In genomic region chr1:31633117-31633516, GRCh38 we compare ENCODE assay signal across 11 cellular contexts. TPM values are rescaled to one million over a fixed set of nuclear protein-coding genes. Genes with fewer than 3 reads are reported as not detected.
DNase-seq lines count a peak whose midpoint lies in the region; ATAC-seq, FAIRE-seq and TF ChIP-seq lines count a peak whose summit lies in the region.
"Had no signal": no experiment of that assay in that cellular context is flagged by ENCODE, and none has a peak within 500 bp of the region (broad histone marks: within the 10 kb centered on the region; RNA-seq: fewer than 3 reads in every experiment).

No MANE protein-coding gene starts in this region.

- no peak for TF ChIP-seq RAD21 in GM12878 (IDR thresholded peaks at IDR 0.05; ENCODE audit: insufficient read depth, low read depth, low read length)

- peak overlapping the region in 1 of 10 donors; percentile 61 for H3K27ac Mint-ChIP-seq in naive thymus-derived CD8-positive, alpha-beta T cell

- CTCF ChIA-PET in GM12878 (lab: Yijun Ruan, JAX), result interaction anchor here (0.7 to 7.1 kb wide), 7 partner anchors 10 to 68 kb away, joined by 3 to 47 read pairs (median 7); partner anchors contain the start of genes HCRTR1 and PEF1

- peaks cover 0 to 22% (median 18%) of the 10 kb centered on the region in 4 donors for H3K4me1 Mint-ChIP-seq in naive thymus-derived CD8-positive, alpha-beta T cell

- H2AK5ac ChIP-seq in trophoblast cell (ENCODE audit: low read length), result peak overlapping the region; percentile 28

- no peaks in the 10 kb centered on the region; the same call in 1 of the 2 replicates for H4K20me1 ChIP-seq in GM12878 (ENCODE audit: control insufficient read depth, insufficient read depth)

- RAD21 ChIA-PET in GM12878 (lab: Charles Lee; ENCODE audit: unreplicated experiment), result interaction anchor here (1.2 kb wide), 1 partner anchor 113 kb away, joined by 3 read pairs; no protein-coding TSS in a partner anchor

- no peak overlapping the region for H3K4me3 Mint-ChIP-seq in naive thymus-derived CD8-positive, alpha-beta T cell

- TF ChIP-seq POLR2A in GM12878 (IDR thresholded peaks at IDR 0.05; ENCODE audit: low read depth, low read length), result no peak

- no peak overlapping the region for H3K9ac ChIP-seq in GM12878 (ENCODE audit: control insufficient read depth, insufficient read depth, low read length)
- no peak overlapping the region for H3K9ac ChIP-seq in trophoblast cell (ENCODE audit: low read length)

- FAIRE-seq in GM12878 (lab: Jason Lieb, UNC), result no peak
- FAIRE-seq: A204.1 had no signal

- H4K8ac ChIP-seq in trophoblast cell (ENCODE audit: low read depth, low read length), result peak overlapping the region; percentile 28

- no peak overlapping the region for H2BK120ac ChIP-seq in trophoblast cell (ENCODE audit: insufficient read depth, low read length, poor library complexity)

- DNase-seq in DMS 273 (lab: John Stamatoyannopoulos, UW; ENCODE audit: unreplicated experiment), result peak; percentile 64
- DNase-seq in DMS 273 treated with DMSO at 0.1 percent for 48 hours (lab: John Stamatoyannopoulos, UW), result no peak
- peak; percentile 33 for DNase-seq in KG1 (lab: John Stamatoyannopoulos, UW)
- no peak for DNase-seq in GM12878 (ENCODE audit: low read depth, low spot score)
- DNase-seq in trophoblast cell, result peak in 1 of 2 donors; percentile 56
- no peak for DNase-seq in hypothalamus (lab: John Stamatoyannopoulos, UW)
- DNase-seq in naive thymus-derived CD8-positive, alpha-beta T cell, result no peak
- DNase-seq: cortex of kidney had no signal

- ATAC-seq in GM12878 (peak; percentile 46; the same call in 2 of the 3 replicates), HG03342 (IDR thresholded peaks at IDR 0.05; ENCODE audit: unreplicated experiment) (no peak)
- no peak for ATAC-seq in naive thymus-derived CD8-positive, alpha-beta T cell

- H3K4me1 ChIP-seq in GM12878 (ENCODE audit: control insufficient read depth, insufficient read depth, low read length) (no peaks in the 10 kb centered on the region), trophoblast cell (ENCODE audit: control insufficient read depth in 1 of 2, insufficient read depth in 2 of 2, low read length in 2 of 2) (peaks cover 28 to 52% of the 10 kb centered on the region in 2 experiments)

- H3K18ac ChIP-seq in trophoblast cell (ENCODE audit: low read length), result peak overlapping the region; percentile 56

- H3K36me3 ChIP-seq in GM12878 (ENCODE audit: control insufficient read depth in 2 of 2, insufficient read depth in 2 of 2, low read length in 1 of 2), result peaks cover 25 to 37% of the 10 kb centered on the region in 2 experiments
- H3K36me3 ChIP-seq in trophoblast cell (ENCODE audit: control insufficient read depth in 1 of 2, insufficient read depth in 2 of 2, low read length in 2 of 2), result peaks cover 27 to 37% of the 10 kb centered on the region in 2 experiments

- intact Hi-C loops in GM12878 (cut with micrococcal nuclease; ENCODE audit: unreplicated experiment), result no loop called here

- H3K4ac ChIP-seq in trophoblast cell (ENCODE audit: low read depth, low read length), result peak overlapping the region; percentile 35

- H2AFZ ChIP-seq in GM12878 (ENCODE audit: control insufficient read depth, low read depth, low read length) (no peak overlapping the region), trophoblast cell (ENCODE audit: insufficient read depth, low read length, poor library complexity) (no peak overlapping the region)

- no peaks in the 10 kb centered on the region for H3K27me3 ChIP-seq in GM12878 (replicated peaks in 1 of 2; ENCODE audit: control insufficient read depth in 2 of 2, insufficient read depth in 2 of 2, low read length in 1 of 2)
- H3K27me3 ChIP-seq in trophoblast cell (ENCODE audit: insufficient read depth, low read length), result no peaks in the 10 kb centered on the region

- H3K36me3 Mint-ChIP-seq in naive thymus-derived CD8-positive, alpha-beta T cell, result peaks cover 0 to 67% (median 11%) of the 10 kb centered on the region in 3 donors

- H2BK12ac ChIP-seq in trophoblast cell (ENCODE audit: low read length), result peak overlapping the region; percentile 62

- no peak overlapping the region for H3K23ac ChIP-seq in trophoblast cell (ENCODE audit: low read length)

- H3K27ac ChIP-seq in GM12878 (ENCODE audit: control insufficient read depth, insufficient read depth), result no peak overlapping the region
- no peak overlapping the region for H3K27ac ChIP-seq in trophoblast cell (ENCODE audit: low read depth, low read length)

- 51% methylated on average over 4 of the region's 4 CpGs for WGBS in GM12878 (ENCODE audit: insufficient coverage, insufficient replicate concordance, low lambda C conversion rate, missing lambda C conversion rate)
- no CpG with 5 or more reads among the region's 4 CpGs for WGBS in trophoblast cell (ENCODE audit: extremely low coverage, insufficient coverage, insufficient read length)

- peaks cover 19% of the 10 kb centered on the region for H3K79me2 ChIP-seq in GM12878 (ENCODE audit: control insufficient read depth, insufficient read depth, low read length)
- peaks cover 4% of the 10 kb centered on the region for H3K79me2 ChIP-seq in trophoblast cell (ENCODE audit: control insufficient read depth, insufficient read depth, low read length, poor library complexity)

- peak overlapping the region; percentile 18 for H2BK5ac ChIP-seq in trophoblast cell (ENCODE audit: low read depth, low read length, poor library complexity)

- in situ Hi-C loops in GM12878 (cut with MboI), result no loop called here

- H3K9me3 Mint-ChIP-seq in naive thymus-derived CD8-positive, alpha-beta T cell, result no peaks in the 10 kb centered on the region

- H3K4me3 ChIP-seq in GM12878, result no peak overlapping the region
- H3K4me3 ChIP-seq in trophoblast cell (ENCODE audit: low read depth, low read length), result no peak overlapping the region

- H3K79me1 ChIP-seq in trophoblast cell (ENCODE audit: low read length), result peaks cover 36% of the 10 kb centered on the region

- H4K91ac ChIP-seq in trophoblast cell (ENCODE audit: low read depth, low read length), result peak overlapping the region; percentile 59

- SMC1A ChIA-PET in GM12878 (lab: Charles Lee; ENCODE audit: uncharacterized antibody, unreplicated experiment), result interaction anchor here (1.9 kb wide), 1 partner anchor 156 kb away, joined by 5 read pairs; no protein-coding TSS in a partner anchor

- H3K4me2 ChIP-seq in GM12878 (ENCODE audit: control insufficient read depth, insufficient read depth) (no peak overlapping the region), trophoblast cell (ENCODE audit: low read length) (no peak overlapping the region)

- POLR2A ChIA-PET in GM12878 (lab: Charles Lee), result interaction anchor here (1.6 kb wide), 1 partner anchor 10 kb away, joined by 5 read pairs; no protein-coding TSS in a partner anchor
- POLR2A ChIA-PET in naive thymus-derived CD8-positive, alpha-beta T cell (lab: Charles Lee), result interaction anchor here (1.5 kb wide), 1 partner anchor 11 kb away, joined by 4 read pairs; the partner anchor contains the start of gene PEF1

- no peaks in the 10 kb centered on the region for H3K27me3 Mint-ChIP-seq in naive thymus-derived CD8-positive, alpha-beta T cell

- peak; percentile 36 to 48 (median 43) for TF ChIP-seq CTCF in GM12878 (IDR thresholded peaks at IDR 0.05 in 2 of 3, conservative IDR thresholded peaks at IDR 0.05 in 1 of 3; ENCODE audit: control insufficient read depth in 2 of 3, extremely low read depth in 1 of 3, insufficient read depth in 1 of 3, low read depth in 3 of 3, low read length in 3 of 3)

- H3K14ac ChIP-seq in trophoblast cell (ENCODE audit: low read length), result peak overlapping the region; percentile 25

- H3K9me3 ChIP-seq in GM12878 (replicated peaks; ENCODE audit: control insufficient read depth, insufficient read depth, low read length) (no peaks in the 10 kb centered on the region), trophoblast cell (ENCODE audit: insufficient read depth, low read depth, low read length) (no peaks in the 10 kb centered on the region)

- no peak overlapping the region for H4K12ac ChIP-seq in trophoblast cell (ENCODE audit: low read depth, low read length)

- no peak for TF ChIP-seq EP300 in GM12878 (IDR thresholded peaks at IDR 0.05; ENCODE audit: borderline replicate concordance in 1 of 2, control insufficient read depth in 1 of 2, low read depth in 2 of 2, low read length in 2 of 2)

- BruUV-seq in GM12878 (replicated peaks; lab: Mats Ljungman, UMichigan), result no TSS peak

RNA-seq across cellular contexts. Expression of gene PEF1, which starts 11.6 kb away (rescaled TPM):
- 18.2 and 22.2 TPM in 2 replicates for total RNA-seq in GM12878 (2013; cell fraction: nucleolus; rRNA removed)
- 92.9 and 107 TPM in 2 replicates for total RNA-seq in GM12878 (2014; rRNA removed)
- total RNA-seq in GM12878 (2014; rRNA removed; fragmentation: Illumina TruSeq; extraction: Trizol), result 46.3 and 46.4 TPM in 2 replicates
- 59.5 and 60.1 TPM in 2 replicates for total RNA-seq in GM12878 (2021)
- 40.3 TPM for polyA plus RNA-seq in GM12878 (2011; ENCODE audit: low read depth)
- polyA plus RNA-seq in GM12878 (2011; rRNA removed), result 61.3 and 100 TPM in 2 replicates
- polyA plus RNA-seq in GM12878 (2011; cell fraction: cytosol; rRNA removed), result 141 and 161 TPM in 2 replicates
- polyA plus RNA-seq in GM12878 (2011; cell fraction: nucleus; rRNA removed), result 88.6 and 89.0 TPM in 2 replicates
- polyA plus RNA-seq in GM12878 (2012), result 38.7 and 47.8 TPM in 2 replicates
- polyA plus RNA-seq in GM12878 (2014; fragmentation: Illumina TruSeq; extraction: Trizol), result 50.3 and 80.4 TPM in 2 replicates
- 10 to 100 TPM; 27.1 to 40.4 TPM for polyA plus RNA-seq in GM12878 (2014; fragmentation: Nextera tagmentation; extraction: Ambion mirVana)
- 92.2 and 95.5 TPM in 2 replicates for polyA plus RNA-seq in GM12878 (2014; rRNA removed)
- polyA plus RNA-seq in GM12878 (2016; fragmentation: Nextera tagmentation; extraction: Ambion mirVana), result 10 to 100 TPM; 77.5 to 86.6 TPM
- 104 and 151 TPM in 2 replicates for polyA minus RNA-seq in GM12878 (2011; rRNA and poly(A)+ RNA removed)
- polyA minus RNA-seq in GM12878 (2011; cell fraction: cytosol; rRNA and poly(A)+ RNA removed), result 33.3 and 37.6 TPM in 2 replicates
- 19.7 and 29.3 TPM in 2 replicates for polyA minus RNA-seq in GM12878 (2011; cell fraction: nucleus; rRNA and poly(A)+ RNA removed)
- 66.7 and 70.3 TPM in 2 replicates for polyA plus RNA-seq in trophoblast cell (2013)
- total RNA-seq in naive thymus-derived CD8-positive, alpha-beta T cell, result 10 to 100 TPM; 35.3 to 36.3 TPM
- 10 to 100 TPM; 60.6 to 87.3 (median 77.8) TPM for polyA plus RNA-seq in naive thymus-derived CD8-positive, alpha-beta T cell

RNA-seq across cellular contexts. Expression of gene HCRTR1, which starts 15.6 kb away (rescaled TPM):
- total RNA-seq in GM12878 (2013; cell fraction: nucleolus; rRNA removed), result not detected in 2 replicates
- total RNA-seq in GM12878 (2014; rRNA removed) (0.11 TPM in 1 of 2 replicates, not detected in the other), GM12878 (2014; rRNA removed; fragmentation: Illumina TruSeq; extraction: Trizol) (not detected in 2 replicates), GM12878 (2021) (not detected in 2 replicates)
- not detected for polyA plus RNA-seq in GM12878 (2011; ENCODE audit: low read depth)
- polyA plus RNA-seq in GM12878 (2011; rRNA removed) (not detected in 2 replicates), GM12878 (2014; fragmentation: Illumina TruSeq; extraction: Trizol) (not detected in 2 replicates), GM12878 (2014; fragmentation: Nextera tagmentation; extraction: Ambion mirVana) (not detected), GM12878 (2014; rRNA removed) (not detected in 2 replicates), GM12878 (2016; fragmentation: Nextera tagmentation; extraction: Ambion mirVana) (not detected)
- polyA plus RNA-seq in GM12878 (2011; cell fraction: cytosol; rRNA removed), result 0.04 TPM in 1 of 2 replicates, not detected in the other
- not detected in 2 replicates for polyA plus RNA-seq in GM12878 (2011; cell fraction: nucleus; rRNA removed)
- not detected in 2 replicates for polyA plus RNA-seq in GM12878 (2012)
- not detected in 2 replicates for polyA minus RNA-seq in GM12878 (2011; rRNA and poly(A)+ RNA removed)
- not detected in 2 replicates for polyA minus RNA-seq in GM12878 (2011; cell fraction: cytosol; rRNA and poly(A)+ RNA removed)
- not detected in 2 replicates for polyA minus RNA-seq in GM12878 (2011; cell fraction: nucleus; rRNA and poly(A)+ RNA removed)
- polyA plus RNA-seq in trophoblast cell (2013), result 1.4 and 1.5 TPM in 2 replicates
- not detected for total RNA-seq in naive thymus-derived CD8-positive, alpha-beta T cell
- not detected for polyA plus RNA-seq in naive thymus-derived CD8-positive, alpha-beta T cell
- total RNA-seq: LHCN-M2 had no signal

RNA-seq across cellular contexts. Expression of gene TINAGL1, which starts 56.8 kb away (rescaled TPM):
- total RNA-seq in GM12878 (2013; cell fraction: nucleolus; rRNA removed), result 0.64 TPM in 1 of 2 replicates, not detected in the other
- total RNA-seq in GM12878 (2014; rRNA removed), result 0.27 TPM in 1 of 2 replicates, not detected in the other
- not detected in 2 replicates for total RNA-seq in GM12878 (2014; rRNA removed; fragmentation: Illumina TruSeq; extraction: Trizol)
- 0.23 and 0.40 TPM in 2 replicates for total RNA-seq in GM12878 (2021)
- polyA plus RNA-seq in GM12878 (2011; ENCODE audit: low read depth), result not detected
- polyA plus RNA-seq in GM12878 (2011; rRNA removed), result 0.36 and 0.49 TPM in 2 replicates
- polyA plus RNA-seq in GM12878 (2011; cell fraction: cytosol; rRNA removed), result 0.46 and 0.67 TPM in 2 replicates
- polyA plus RNA-seq in GM12878 (2011; cell fraction: nucleus; rRNA removed), result 3.2 and 4.7 TPM in 2 replicates
- 0.20 and 0.25 TPM in 2 replicates for polyA plus RNA-seq in GM12878 (2012)
- not detected in 2 replicates for polyA plus RNA-seq in GM12878 (2014; fragmentation: Illumina TruSeq; extraction: Trizol)
- not detected for polyA plus RNA-seq in GM12878 (2014; fragmentation: Nextera tagmentation; extraction: Ambion mirVana)
- 0.04 TPM in 1 of 2 replicates, not detected in the other for polyA plus RNA-seq in GM12878 (2014; rRNA removed)
- under 1 TPM in 1 of 2 experiments, not detected in 1; 0.20 TPM for polyA plus RNA-seq in GM12878 (2016; fragmentation: Nextera tagmentation; extraction: Ambion mirVana)
- polyA minus RNA-seq in GM12878 (2011; rRNA and poly(A)+ RNA removed), result 0.51 and 0.98 TPM in 2 replicates
- polyA minus RNA-seq in GM12878 (2011; cell fraction: cytosol; rRNA and poly(A)+ RNA removed), result not detected in 2 replicates
- polyA minus RNA-seq in GM12878 (2011; cell fraction: nucleus; rRNA and poly(A)+ RNA removed), result 0.73 and 1.8 TPM in 2 replicates
- polyA plus RNA-seq in trophoblast cell (2013), result 434 and 470 TPM in 2 replicates
- not detected for total RNA-seq in naive thymus-derived CD8-positive, alpha-beta T cell
- not detected for polyA plus RNA-seq in naive thymus-derived CD8-positive, alpha-beta T cell
- total RNA-seq: LHCN-M2 had no signal

Comparison
In these comparisons a context has a peak if more than half of its experiments do, and no peak if none do; other contexts are left out.
1. DNase-seq: peak in DMS 273 (single experiment) and KG1 (single experiment); none in DMS 273 treated with DMSO at 0.1 percent for 48 hours (single experiment), GM12878 (single experiment), hypothalamus (0 of 51) and naive thymus-derived CD8-positive, alpha-beta T cell (0 of 10).